In the genomic region with DNA sequence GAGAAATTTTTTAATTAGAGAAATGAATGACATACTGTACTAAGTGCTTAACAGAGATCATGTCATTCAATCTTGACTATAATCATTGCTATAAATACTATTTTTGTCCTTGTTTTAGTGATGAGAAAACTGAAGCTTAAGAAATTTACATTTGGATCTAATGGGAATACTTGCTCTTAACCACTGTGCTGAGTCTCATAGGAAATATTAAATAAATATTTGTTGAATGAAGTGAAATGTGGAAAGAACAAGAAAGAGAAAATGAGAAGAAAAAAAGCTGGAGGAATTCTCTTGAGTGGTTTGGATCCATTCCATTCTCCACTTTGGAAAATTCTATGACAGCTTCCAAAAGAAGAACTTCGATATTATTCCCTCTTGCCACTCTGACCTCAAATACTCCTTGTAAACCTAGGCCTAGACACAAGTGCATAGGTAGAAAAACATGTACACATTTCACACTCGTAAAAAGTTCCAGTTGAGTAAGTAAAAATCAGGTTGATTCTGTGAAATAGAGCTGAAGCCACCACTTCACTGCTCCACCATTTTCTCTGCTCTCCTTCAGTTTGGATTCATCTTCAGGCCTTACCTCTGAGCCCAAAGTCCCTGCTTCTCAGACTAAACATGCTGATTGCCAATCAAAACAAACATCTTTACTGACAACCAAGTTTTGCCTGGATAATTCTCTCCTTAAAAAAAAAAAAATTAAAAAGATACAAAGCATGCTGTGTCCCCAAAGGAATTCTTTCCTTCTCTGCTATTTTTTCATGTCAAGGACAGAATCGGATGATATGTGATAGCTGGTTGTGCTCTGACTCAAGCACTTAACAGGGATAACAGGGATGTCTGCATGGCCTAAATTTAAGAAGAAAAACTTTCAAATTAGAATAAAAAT, we compare ENCODE assay signal across 20 cellular contexts.
A peak's percentile ranks its signal among the peaks of the same experiment; 100 is the strongest.
DNase-seq lines count a peak whose midpoint lies in the region; TF ChIP-seq lines count a peak whose summit lies in the region.
"Had no signal": no experiment of that assay in that cellular context is flagged by ENCODE, and none has a peak within 500 bp of the region (broad histone marks: within the 10 kb centered on the region; RNA-seq: fewer than 3 reads in every experiment).

No MANE protein-coding gene starts in this region.

- H2AFZ ChIP-seq in SK-N-SH (ENCODE audit: low read depth): no peak overlapping the region
- no peak overlapping the region for H2AFZ ChIP-seq in mesenchymal stem cell (ENCODE audit: low read depth, low read length)

- H3F3A ChIP-seq in SK-N-SH (replicated peaks; ENCODE audit: insufficient read depth): no peaks in the 10 kb centered on the region

- 27% methylated on average over 3 of the region's 3 CpGs for WGBS in SK-N-SH (ENCODE audit: low lambda C conversion rate)
- WGBS in mesenchymal stem cell: 81% methylated on average over 3 of the region's 3 CpGs

- H3K4ac ChIP-seq in mesenchymal stem cell (ENCODE audit: low read depth in 1 of 2, low read length in 2 of 2): no peak overlapping the region

- H3K14ac ChIP-seq in mesenchymal stem cell (ENCODE audit: low read length in 2 of 2): no peak overlapping the region

- H2BK5ac ChIP-seq in mesenchymal stem cell (ENCODE audit: low read depth, low read length, poor library complexity, severe bottlenecking): no peak overlapping the region

- H4K20me1 ChIP-seq in SK-N-SH (ENCODE audit: insufficient read depth): no peaks in the 10 kb centered on the region
- H4K20me1 ChIP-seq: BLaER1 had no signal

- H3K27me3 ChIP-seq in SK-N-SH (ENCODE audit: insufficient read depth) (no peaks in the 10 kb centered on the region), mesenchymal stem cell (ENCODE audit: control insufficient read depth in 1 of 2, insufficient read depth in 1 of 2, low read length in 2 of 2) (no peaks in the 10 kb centered on the region), subcutaneous abdominal adipose tissue (ENCODE audit: control insufficient read depth in 5 of 5, insufficient read depth in 4 of 5, low read length in 5 of 5) (no peaks in the 10 kb centered on the region)
- H3K27me3 ChIP-seq: BLaER1, neutrophil, upper lobe of right lung had no signal

- no peaks in the 10 kb centered on the region for H3K79me1 ChIP-seq in mesenchymal stem cell (replicated peaks; ENCODE audit: low read length, poor library complexity, severe bottlenecking)

- peak overlapping the region; percentile 79 for H3K27ac Mint-ChIP-seq in chondrocyte (ENCODE audit: unreplicated experiment)
- no peak overlapping the region for H3K27ac Mint-ChIP-seq in activated naive CD4-positive, alpha-beta T cell treated with anti-CD3 and anti-CD28 coated beads, Interleukin-2, amount 10 ng/mL, durations not matched to agents 7 days and 5 days
- H3K27ac Mint-ChIP-seq: activated B cell treated with CpG ODN at 0.5 μM for 24 hours, IgD-negative memory B cell had no signal

- H3K27me3 Mint-ChIP-seq in chondrocyte (ENCODE audit: low read depth): no peaks in the 10 kb centered on the region
- H3K27me3 Mint-ChIP-seq in activated naive CD4-positive, alpha-beta T cell treated with anti-CD3 and anti-CD28 coated beads, Interleukin-2, amount 10 ng/mL, durations not matched to agents 7 days and 5 days: no peaks in the 10 kb centered on the region
- H3K27me3 Mint-ChIP-seq: activated B cell treated with CpG ODN at 0.5 μM for 24 hours, IgD-negative memory B cell had no signal

- no peak overlapping the region for H2BK15ac ChIP-seq in mesenchymal stem cell (ENCODE audit: low read depth, poor library complexity, severe bottlenecking)

- no peak overlapping the region for H3K23ac ChIP-seq in mesenchymal stem cell (ENCODE audit: low read length in 2 of 2)

- no peaks in the 10 kb centered on the region for H3K9me2 ChIP-seq in SK-N-SH

- H2BK120ac ChIP-seq in mesenchymal stem cell (ENCODE audit: low read depth, low read length): no peak overlapping the region

- H3K4me3 ChIP-seq in SK-N-SH (ENCODE audit: low read depth in 2 of 2, low read length in 1 of 2) (no peak overlapping the region), mesenchymal stem cell (ENCODE audit: insufficient read depth in 1 of 2, low read depth in 1 of 2, low read length in 2 of 2) (no peak overlapping the region), subcutaneous abdominal adipose tissue (ENCODE audit: low read depth in 1 of 5, low read length in 5 of 5) (no peak overlapping the region)
- H3K4me3 ChIP-seq: BLaER1, prostate gland, SJCRH30, upper lobe of right lung had no signal

- H2BK12ac ChIP-seq in mesenchymal stem cell (ENCODE audit: low read length in 2 of 2): no peak overlapping the region

- DNase-seq in SK-N-SH (no peak), chondrocyte (ENCODE audit: low spot score) (no peak), mesenchymal stem cell (peak; percentile 40), NCI-H2081 (lab: John Stamatoyannopoulos, UW) (no peak), NCI-H82 (lab: John Stamatoyannopoulos, UW) (no peak)
- DNase-seq in activated naive CD4-positive, alpha-beta T cell treated with anti-CD3 and anti-CD28 coated beads, Interleukin-2, amount 10 ng/mL, durations not matched to agents 7 days and 5 days: no peak
- DNase-seq: activated B cell treated with CpG ODN at 0.5 μM for 24 hours; activated naive CD4-positive, alpha-beta T cell treated with anti-CD3 and anti-CD28 coated beads, Interleukin-2, amount 50 U/mL, for 16 hours; H7; NCI-H1092 treated with DMSO at 0.1 percent for 48 hours; NCI-H187 treated with DMSO at 0.1 percent for 48 hours; NCI-H524; SJCRH30; T-helper 1 cell; upper lobe of right lung had no signal

- no peak overlapping the region for H3K4me3 Mint-ChIP-seq in chondrocyte (ENCODE audit: unreplicated experiment)
- no peak overlapping the region for H3K4me3 Mint-ChIP-seq in activated naive CD4-positive, alpha-beta T cell treated with anti-CD3 and anti-CD28 coated beads, Interleukin-2, amount 10 ng/mL, durations not matched to agents 7 days and 5 days
- H3K4me3 Mint-ChIP-seq: activated B cell treated with CpG ODN at 0.5 μM for 24 hours, IgD-negative memory B cell had no signal

- H3K9me3 Mint-ChIP-seq in chondrocyte (ENCODE audit: low read depth): peaks cover 7% of the 10 kb centered on the region
- peaks cover 6% of the 10 kb centered on the region for H3K9me3 Mint-ChIP-seq in activated naive CD4-positive, alpha-beta T cell treated with anti-CD3 and anti-CD28 coated beads, Interleukin-2, amount 10 ng/mL, durations not matched to agents 7 days and 5 days

- H2AK5ac ChIP-seq in mesenchymal stem cell (ENCODE audit: low read length, severe bottlenecking): no peak overlapping the region

- no peaks in the 10 kb centered on the region for H3K36me3 ChIP-seq in SK-N-SH (replicated peaks in 1 of 2; ENCODE audit: control insufficient read depth in 1 of 2, insufficient read depth in 2 of 2, low read length in 1 of 2)
- no peaks in the 10 kb centered on the region for H3K36me3 ChIP-seq in mesenchymal stem cell (ENCODE audit: control insufficient read depth in 1 of 2, insufficient read depth in 2 of 2, low read depth in 1 of 2, low read length in 2 of 2)
- no peaks in the 10 kb centered on the region for H3K36me3 ChIP-seq in subcutaneous abdominal adipose tissue (ENCODE audit: control insufficient read depth in 5 of 5, insufficient read depth in 5 of 5, low read length in 5 of 5)
- H3K36me3 ChIP-seq: BLaER1, neutrophil, prostate gland, SJCRH30, upper lobe of right lung had no signal

- no peak for TF ChIP-seq CTCF in SK-N-SH (IDR thresholded peaks at IDR 0.05)
- TF ChIP-seq CTCF in chondrocyte (IDR thresholded peaks at IDR 0.05): no peak

- CTCF ChIA-PET in SK-N-SH (lab: Yijun Ruan, JAX): interaction anchor here (0.6 kb wide), 1 partner anchor 1928 kb away, joined by 3 read pairs; no protein-coding TSS in a partner anchor
- CTCF ChIA-PET in activated naive CD4-positive, alpha-beta T cell treated with anti-CD3 and anti-CD28 coated beads, Interleukin-2, amount 10 ng/mL, durations not matched to agents 7 days and 5 days (lab: Charles Lee): no interaction called here

- H3K4me2 ChIP-seq in SK-N-SH (no peak overlapping the region), mesenchymal stem cell (ENCODE audit: low read length, poor library complexity, severe bottlenecking) (no peak overlapping the region)
- H3K4me2 ChIP-seq: BLaER1 had no signal

- H4K91ac ChIP-seq in mesenchymal stem cell (ENCODE audit: low read length): no peak overlapping the region

- no peak overlapping the region for H3K9ac ChIP-seq in SK-N-SH
- peak overlapping the region; percentile 39 for H3K9ac ChIP-seq in mesenchymal stem cell (ENCODE audit: low read length)
- H3K9ac ChIP-seq in subcutaneous abdominal adipose tissue (ENCODE audit: low read length in 5 of 5): no peak overlapping the region
- H3K9ac ChIP-seq: BLaER1 had no signal

- H3K4me1 ChIP-seq in SK-N-SH (ENCODE audit: control insufficient read depth in 1 of 2, insufficient read depth in 2 of 2, low read depth in 1 of 2, low read length in 1 of 2) (no peaks in the 10 kb centered on the region; a peak in 2 of 4 replicates), mesenchymal stem cell (ENCODE audit: control insufficient read depth, insufficient read depth, low read depth, low read length) (no peaks in the 10 kb centered on the region), subcutaneous abdominal adipose tissue (ENCODE audit: control insufficient read depth in 5 of 5, insufficient read depth in 5 of 5, low read length in 5 of 5) (peaks cover 0 to 33% (median 30%) of the 10 kb centered on the region in 5 donors)
- H3K4me1 ChIP-seq: BLaER1, prostate gland, SJCRH30, upper lobe of right lung had no signal

- TF ChIP-seq RAD21 in SK-N-SH (IDR thresholded peaks at IDR 0.05; ENCODE audit: low read length): no peak

- peak overlapping the region; percentile 37 to 76; a peak in 2 of 4 replicates for H3K27ac ChIP-seq in SK-N-SH (ENCODE audit: low read depth in 2 of 2, low read length in 1 of 2)
- no peak overlapping the region for H3K27ac ChIP-seq in mesenchymal stem cell (ENCODE audit: low read length, poor library complexity, severe bottlenecking)
- peak overlapping the region; percentile 42 for H3K27ac ChIP-seq in subcutaneous abdominal adipose tissue (ENCODE audit: low read depth, low read length)
- H3K27ac ChIP-seq: BLaER1, neutrophil, SJCRH30, upper lobe of right lung had no signal

- H3K18ac ChIP-seq in mesenchymal stem cell (ENCODE audit: low read depth in 1 of 2, low read length in 2 of 2): no peak overlapping the region

- no peak for TF ChIP-seq EP300 in SK-N-SH (IDR thresholded peaks at IDR 0.05; ENCODE audit: borderline replicate concordance in 1 of 2, low read depth in 1 of 2, low read length in 1 of 2)

- POLR2A ChIA-PET in SK-N-SH (lab: Yijun Ruan, JAX): no interaction called here

- H3K4me1 Mint-ChIP-seq in chondrocyte (ENCODE audit: low read depth): peaks cover 54% of the 10 kb centered on the region
- H3K4me1 Mint-ChIP-seq in activated naive CD4-positive, alpha-beta T cell treated with anti-CD3 and anti-CD28 coated beads, Interleukin-2, amount 10 ng/mL, durations not matched to agents 7 days and 5 days: no peaks in the 10 kb centered on the region
- H3K4me1 Mint-ChIP-seq: activated B cell treated with CpG ODN at 0.5 μM for 24 hours had no signal

- no peaks in the 10 kb centered on the region; the same call in 1 of the 2 replicates for H3K9me3 ChIP-seq in SK-N-SH
- no peaks in the 10 kb centered on the region for H3K9me3 ChIP-seq in mesenchymal stem cell (ENCODE audit: control insufficient read depth, low read length)
- no peaks in the 10 kb centered on the region for H3K9me3 ChIP-seq in subcutaneous abdominal adipose tissue (ENCODE audit: control insufficient read depth in 5 of 5, low read length in 5 of 5)
- H3K9me3 ChIP-seq: BLaER1, neutrophil, prostate gland, SJCRH30, upper lobe of right lung had no signal

- no peak overlapping the region for H4K8ac ChIP-seq in mesenchymal stem cell (ENCODE audit: low read length)

- H3K36me3 Mint-ChIP-seq in chondrocyte (ENCODE audit: low read depth): peaks cover 1% of the 10 kb centered on the region
- H3K36me3 Mint-ChIP-seq in activated naive CD4-positive, alpha-beta T cell treated with anti-CD3 and anti-CD28 coated beads, Interleukin-2, amount 10 ng/mL, durations not matched to agents 7 days and 5 days: no peaks in the 10 kb centered on the region
- H3K36me3 Mint-ChIP-seq: IgD-negative memory B cell had no signal

- H3K79me2 ChIP-seq in SK-N-SH (ENCODE audit: insufficient read depth): no peaks in the 10 kb centered on the region
